27 cellular contexts compared by ENCODE assay signal in genomic region chr10:109417803-109418202, GRCh38.
"Had no signal": no experiment of that assay in that cellular context is flagged by ENCODE, and none has a peak within 500 bp of the region (broad histone marks: within the 10 kb centered on the region; RNA-seq: fewer than 3 reads in every experiment).

No MANE protein-coding gene starts in this region.

- H3K36me3 ChIP-seq: neutrophil, pancreas, prostate gland, right atrium auricular region, right lobe of liver, sigmoid colon, stomach, thoracic aorta, thyroid gland, tibial nerve, upper lobe of left lung, vagina had no signal

- H3K27me3 Mint-ChIP-seq: naive thymus-derived CD4-positive, alpha-beta T cell; stimulated activated naive B cell treated with anti-CD40 and anti-IgM and Interleukin-4, amounts not matched to agents 10 μg/mL and 1 μg/mL and 100 μg/mL, for 72 hours; stimulated activated naive CD8-positive, alpha-beta T cell treated with anti-CD3 and anti-CD28 coated beads, Interleukin-15, Interleukin-2, amounts not matched to agents 100 ng/mL and 50 ng/mL, for 24 hours had no signal

- H3K27ac ChIP-seq: neutrophil, pancreas, prostate gland, right atrium auricular region, right lobe of liver, sigmoid colon, stomach, thoracic aorta, thyroid gland, tibial nerve, upper lobe of left lung, vagina had no signal

- H3K36me3 Mint-ChIP-seq: natural killer cell; stimulated activated effector memory CD8-positive, alpha-beta T cell treated with anti-CD3 and anti-CD28 coated beads, Interleukin-12 subunit alpha, Interleukin-12 subunit beta, amount 100 ng/mL, for 72 hours; stimulated activated naive B cell treated with anti-CD40 and anti-IgM and Interleukin-4, amounts not matched to agents 10 μg/mL and 1 μg/mL and 100 μg/mL, for 72 hours had no signal

- H3K4me3 ChIP-seq: pancreas, prostate gland, right atrium auricular region, right lobe of liver, sigmoid colon, stomach, thoracic aorta, thyroid gland, tibial nerve, upper lobe of left lung, vagina had no signal

- H3K27me3 ChIP-seq: neutrophil, pancreas, right atrium auricular region, right lobe of liver, sigmoid colon, stomach, thyroid gland, tibial nerve, upper lobe of left lung, vagina had no signal

- H3K27ac Mint-ChIP-seq: naive thymus-derived CD4-positive, alpha-beta T cell; natural killer cell; nephron; stimulated activated effector memory CD8-positive, alpha-beta T cell treated with anti-CD3 and anti-CD28 coated beads, Interleukin-12 subunit alpha, Interleukin-12 subunit beta, amount 100 ng/mL, for 72 hours; stimulated activated naive B cell treated with anti-CD40 and anti-IgM and Interleukin-4, amounts not matched to agents 10 μg/mL and 1 μg/mL and 100 μg/mL, for 72 hours; stimulated activated naive CD8-positive, alpha-beta T cell treated with anti-CD3 and anti-CD28 coated beads, Interleukin-15, Interleukin-2, amounts not matched to agents 100 ng/mL and 50 ng/mL, for 24 hours had no signal

- DNase-seq: naive thymus-derived CD4-positive, alpha-beta T cell; natural killer cell; nucleus accumbens; pancreas; retina; right lobe of liver; sigmoid colon; small intestine; stimulated activated CD4-positive, alpha-beta T cell treated with anti-CD3 and anti-CD28 coated beads, Interleukin-15, amount 100 ng/mL, for 24 hours; stimulated activated CD4-positive, alpha-beta T cell treated with anti-CD3 and anti-CD28 coated beads, Interleukin-2, amount 100 ng/mL, for 24 hours; stimulated activated CD4-positive, alpha-beta T cell treated with anti-CD3 and anti-CD28 coated beads, Interleukin-2, amount 100 ng/mL, for 48 hours; stimulated activated CD4-positive, alpha-beta T cell treated with anti-CD3 and anti-CD28 coated beads, Interleukin-4, amount 100 ng/mL, for 24 hours; stimulated activated naive B cell treated with anti-CD40 and anti-IgM and Interleukin-4, amounts not matched to agents 10 μg/mL and 1 μg/mL and 100 μg/mL, for 72 hours; stimulated activated naive CD4-positive, alpha-beta T cell treated with Interleukin-2 at 50 U/mL for 16 hours; stomach; thyroid gland; trophoblast cell; upper lobe of left lung had no signal

- H3K4me1 Mint-ChIP-seq: naive thymus-derived CD4-positive, alpha-beta T cell; natural killer cell; stimulated activated effector memory CD8-positive, alpha-beta T cell treated with anti-CD3 and anti-CD28 coated beads, Interleukin-12 subunit alpha, Interleukin-12 subunit beta, amount 100 ng/mL, for 72 hours; stimulated activated naive B cell treated with anti-CD40 and anti-IgM and Interleukin-4, amounts not matched to agents 10 μg/mL and 1 μg/mL and 100 μg/mL, for 72 hours had no signal

- H3K9me3 Mint-ChIP-seq: stimulated activated naive B cell treated with anti-CD40 and anti-IgM and Interleukin-4, amounts not matched to agents 10 μg/mL and 1 μg/mL and 100 μg/mL, for 72 hours had no signal

- H3K4me1 ChIP-seq: pancreas, prostate gland, right atrium auricular region, right lobe of liver, stomach, thyroid gland, tibial nerve, upper lobe of left lung, vagina had no signal

- H3K9me3 ChIP-seq: neutrophil, pancreas, prostate gland, right atrium auricular region, right lobe of liver, sigmoid colon, stomach, thoracic aorta, thyroid gland, tibial nerve, upper lobe of left lung, vagina had no signal

- H3K4me3 Mint-ChIP-seq: naive thymus-derived CD4-positive, alpha-beta T cell; natural killer cell; nephron; stimulated activated effector memory CD8-positive, alpha-beta T cell treated with anti-CD3 and anti-CD28 coated beads, Interleukin-12 subunit alpha, Interleukin-12 subunit beta, amount 100 ng/mL, for 72 hours; stimulated activated naive B cell treated with anti-CD40 and anti-IgM and Interleukin-4, amounts not matched to agents 10 μg/mL and 1 μg/mL and 100 μg/mL, for 72 hours; stimulated activated naive CD8-positive, alpha-beta T cell treated with anti-CD3 and anti-CD28 coated beads, Interleukin-15, Interleukin-2, amounts not matched to agents 100 ng/mL and 50 ng/mL, for 24 hours had no signal
